ENCODE assay signal across 32 cellular contexts in genomic region chr1:236654511-236654910, GRCh38. TPM values are rescaled to one million over a fixed set of nuclear protein-coding genes. Genes with fewer than 3 reads are reported as not detected.
"Had no signal": no experiment of that assay in that cellular context is flagged by ENCODE, and none has a peak within 500 bp of the region (broad histone marks: within the 10 kb centered on the region; RNA-seq: fewer than 3 reads in every experiment).

No MANE protein-coding gene starts in this region.

- H3K4me3 Mint-ChIP-seq: naive thymus-derived CD8-positive, alpha-beta T cell; natural killer cell; natural killer cell treated with Interleukin-12 subunit alpha and Interleukin-12 subunit beta and Interleukin-15 and Interleukin-18, amount 100 ng/mL, for 72 hours; nephron progenitor cell; neural crest cell; neural progenitor cell had no signal

- H3K27ac ChIP-seq: neural progenitor cell, neutrophil, ovary, pancreas, parathyroid adenoma, prostate gland, psoas muscle, right atrium auricular region, right lobe of liver, sigmoid colon, skin epidermis, spleen had no signal

- H3K4me2 ChIP-seq: neural progenitor cell, smooth muscle cell had no signal

- H2AFZ ChIP-seq: neural progenitor cell, parathyroid adenoma had no signal

- H3K4me1 Mint-ChIP-seq: natural killer cell, nephron progenitor cell, neural crest cell, neural progenitor cell had no signal

- H3K36me3 ChIP-seq: neural progenitor cell, neutrophil, ovary, pancreas, prostate gland, right atrium auricular region, right lobe of liver, sigmoid colon, spleen had no signal

- H3K9me3 ChIP-seq: neutrophil, ovary, pancreas, prostate gland, psoas muscle, right atrium auricular region, right lobe of liver, sigmoid colon, spleen had no signal

- H3K36me3 Mint-ChIP-seq: natural killer cell; natural killer cell treated with Interleukin-12 subunit alpha and Interleukin-12 subunit beta and Interleukin-15 and Interleukin-18, amount 100 ng/mL, for 72 hours; neural progenitor cell had no signal

- H3K9me3 Mint-ChIP-seq: naive thymus-derived CD8-positive, alpha-beta T cell; natural killer cell; natural killer cell treated with Interleukin-12 subunit alpha and Interleukin-12 subunit beta and Interleukin-15 and Interleukin-18, amount 100 ng/mL, for 72 hours; nephron progenitor cell; neural crest cell; neural progenitor cell had no signal

- H3K27ac Mint-ChIP-seq: naive thymus-derived CD8-positive, alpha-beta T cell; natural killer cell; natural killer cell treated with Interleukin-12 subunit alpha and Interleukin-12 subunit beta and Interleukin-15 and Interleukin-18, amount 100 ng/mL, for 72 hours; nephron progenitor cell; neural progenitor cell; progenitor cell of endocrine pancreas had no signal

- H3K9ac ChIP-seq: neural progenitor cell, parathyroid adenoma had no signal

- ATAC-seq: naive thymus-derived CD8-positive, alpha-beta T cell; natural killer cell; natural killer cell treated with Interleukin-12 subunit alpha and Interleukin-12 subunit beta and Interleukin-15 and Interleukin-18, amount 100 ng/mL, for 72 hours; pancreas; psoas muscle; right cardiac atrium; right lobe of liver; sciatic nerve had no signal

- H3K27me3 ChIP-seq: neural progenitor cell, ovary, pancreas, right atrium auricular region, right lobe of liver had no signal

- DNase-seq: naive thymus-derived CD8-positive, alpha-beta T cell; natural killer cell; nephron progenitor cell; nucleus accumbens; occipital lobe; ovary; pancreas; posterior cingulate gyrus; psoas muscle; retina; right cardiac atrium; right lobe of liver; sigmoid colon; small intestine; spleen; stimulated activated CD4-positive, alpha-beta T cell treated with anti-CD3 and anti-CD28 coated beads, Interleukin-12 subunit alpha, Interleukin-12 subunit beta, amount 100 ng/mL, for 4 hours; stimulated activated CD4-positive, alpha-beta T cell treated with anti-CD3 and anti-CD28 coated beads, Interleukin-15, amount 100 ng/mL, for 24 hours; stimulated activated CD4-positive, alpha-beta T cell treated with anti-CD3 and anti-CD28 coated beads, Interleukin-1b, Interleukin-23, amount 100 ng/mL, for 48 hours; stimulated activated CD4-positive, alpha-beta T cell treated with anti-CD3 and anti-CD28 coated beads, Interleukin-2, amount 100 ng/mL, for 24 hours had no signal

- H3K79me2 ChIP-seq: parathyroid adenoma had no signal

- H3K4me3 ChIP-seq: neural progenitor cell, ovary, pancreas, prostate gland, psoas muscle, right atrium auricular region, right lobe of liver, sigmoid colon, skin epidermis, smooth muscle cell, spleen had no signal

- H3K4me1 ChIP-seq: neural progenitor cell, pancreas, parathyroid adenoma, prostate gland, right atrium auricular region, right lobe of liver, sigmoid colon, spleen had no signal

RNA-seq across cellular contexts. Expression of gene ACTN2, which starts 31.8 kb away (rescaled TPM):
- total RNA-seq: natural killer cell, osteoblast, osteocyte, smooth muscle cell had no signal
